Comparison of ENCODE assay signal across 33 cellular contexts in genomic region chr11:22082178-22082577, GRCh38.
"Had no signal": no experiment of that assay in that cellular context is flagged by ENCODE, and none has a peak within 500 bp of the region (broad histone marks: within the 10 kb centered on the region; RNA-seq: fewer than 3 reads in every experiment).

No MANE protein-coding gene starts in this region.

- H3K9me3 Mint-ChIP-seq: activated CD4-positive, alpha-beta T cell treated with anti-CD3 and anti-CD28 coated beads, Interleukin-2, amount 10 ng/mL, durations not matched to agents 24 days and 14 days; activated CD8-positive, alpha-beta T cell treated with anti-CD3 and anti-CD28 coated beads for 36 hours; activated naive CD4-positive, alpha-beta T cell treated with anti-CD3 and anti-CD28 coated beads, Interleukin-2, amount 10 ng/mL, durations not matched to agents 7 days and 5 days; T-helper 1 cell treated with Interleukin-12 subunit alpha and Interleukin-12 subunit beta and Interleukin-4 antibody, amounts not matched to agents 30 μg/mL and 1 μg/mL, for 36 hours had no signal

- H3K27me3 Mint-ChIP-seq: activated B cell treated with CpG ODN at 0.5 μM for 24 hours; activated CD4-positive, alpha-beta memory T cell treated with anti-CD3 and anti-CD28 coated beads for 36 hours; activated CD4-positive, alpha-beta T cell treated with anti-CD3 and anti-CD28 coated beads, Interleukin-2, amount 10 ng/mL, durations not matched to agents 24 days and 14 days; activated CD8-positive, alpha-beta T cell treated with anti-CD3 and anti-CD28 coated beads for 36 hours; activated naive CD4-positive, alpha-beta T cell treated with anti-CD3 and anti-CD28 coated beads, Interleukin-2, amount 10 ng/mL, durations not matched to agents 7 days and 5 days; activated naive CD4-positive, alpha-beta T cell treated with anti-CD3 and anti-CD28 coated beads, Interleukin-2, amount 50 U/mL, for 24 hours; activated naive CD8-positive, alpha-beta T cell; activated naive CD8-positive, alpha-beta T cell treated with anti-CD3 and anti-CD28 coated beads, Interleukin-2, amount 10 ng/mL, durations not matched to agents 7 days and 5 days; activated naive CD8-positive, alpha-beta T cell treated with anti-CD3 and anti-CD28 coated beads, Interleukin-2, amount 50 U/mL, for 24 hours had no signal

- H3K4me1 Mint-ChIP-seq: activated B cell treated with CpG ODN at 0.5 μM for 24 hours; activated CD4-positive, alpha-beta T cell treated with anti-CD3 and anti-CD28 coated beads, Interleukin-2, amount 10 ng/mL, durations not matched to agents 24 days and 14 days; activated naive CD4-positive, alpha-beta T cell treated with anti-CD3 and anti-CD28 coated beads, Interleukin-2, amount 10 ng/mL, durations not matched to agents 7 days and 5 days; activated naive CD4-positive, alpha-beta T cell treated with anti-CD3 and anti-CD28 coated beads, Interleukin-2, amount 50 U/mL, for 24 hours; activated naive CD8-positive, alpha-beta T cell treated with anti-CD3 and anti-CD28 coated beads, Interleukin-2, amount 10 ng/mL, durations not matched to agents 7 days and 5 days; activated naive CD8-positive, alpha-beta T cell treated with anti-CD3 and anti-CD28 coated beads, Interleukin-2, amount 50 U/mL, for 24 hours had no signal

- ATAC-seq: activated CD8-positive, alpha-beta T cell treated with anti-CD3 and anti-CD28 coated beads for 36 hours; activated naive CD8-positive, alpha-beta T cell treated with anti-CD3 and anti-CD28 coated beads, Interleukin-2, amount 50 U/mL, for 24 hours; activated T-cell treated with anti-CD3 and anti-CD28 coated beads, Interleukin-2, amount 50 U/mL, for 4 hours had no signal

- DNase-seq: activated B cell treated with CpG ODN at 0.5 μM for 24 hours; activated CD4-positive, alpha-beta memory T cell treated with anti-CD3 and anti-CD28 coated beads for 36 hours; activated CD4-positive, alpha-beta T cell treated with anti-CD3 and anti-CD28 coated beads for 4 hours; activated CD4-positive, alpha-beta T cell treated with anti-CD3 and anti-CD28 coated beads, Interleukin-2, amount 10 ng/mL, durations not matched to agents 24 days and 14 days; activated CD4-positive, alpha-beta T cell treated with anti-CD3 and anti-CD28 coated beads, Interleukin-2, amount 50 U/mL, for 1 hour; activated CD4-positive, alpha-beta T cell treated with anti-CD3 and anti-CD28 coated beads, Interleukin-2, amount 50 U/mL, for 4 hours; activated CD4-positive, CD25-positive, alpha-beta regulatory T cell treated with anti-CD3 and anti-CD28 coated beads, Interleukin-2, amount 50 U/mL, for 72 hours; activated CD8-positive, alpha-beta memory T cell treated with anti-CD3 and anti-CD28 coated beads, Interleukin-2, amount 50 U/mL, for 4 hours; activated CD8-positive, alpha-beta T cell treated with anti-CD3 and anti-CD28 coated beads for 36 hours; activated effector memory CD4-positive, alpha-beta T cell treated with Interleukin-2 at 50 U/mL for 16 hours; activated gamma-delta T cell; activated naive CD4-positive, alpha-beta T cell treated with anti-CD3 and anti-CD28 coated beads, Interleukin-2, amount 10 ng/mL, durations not matched to agents 7 days and 5 days; activated naive CD4-positive, alpha-beta T cell treated with Interleukin-2 at 50 U/mL for 16 hours; activated naive CD8-positive, alpha-beta T cell treated with anti-CD3 and anti-CD28 coated beads, Interleukin-2, amount 10 ng/mL, durations not matched to agents 7 days and 5 days; activated naive CD8-positive, alpha-beta T cell treated with anti-CD3 and anti-CD28 coated beads, Interleukin-2, amount 50 U/mL, for 24 hours; activated T-cell treated with anti-CD3 and anti-CD28 coated beads for 4 hours; activated T-cell treated with anti-CD3 and anti-CD28 coated beads, Interleukin-2, amount 50 U/mL, for 1 hour; activated T-cell treated with anti-CD3 and anti-CD28 coated beads, Interleukin-2, amount 50 U/mL, for 4 hours; amygdala; anterior cingulate cortex; brain microvascular endothelial cell; central memory CD4-positive, alpha-beta T cell; T-helper 1 cell; T-helper 2 cell; T-helper 9 cell had no signal

- H3K36me3 ChIP-seq: ascending aorta, brain microvascular endothelial cell, breast epithelium had no signal

- H3K4me1 ChIP-seq: ascending aorta, breast epithelium had no signal

- H3K27ac ChIP-seq: ascending aorta, brain microvascular endothelial cell, breast epithelium, VCaP had no signal

- H3K4me3 ChIP-seq: ascending aorta, breast epithelium had no signal

- H3K27ac Mint-ChIP-seq: activated B cell treated with CpG ODN at 0.5 μM for 24 hours; activated CD4-positive, alpha-beta memory T cell treated with anti-CD3 and anti-CD28 coated beads for 36 hours; activated CD4-positive, alpha-beta T cell treated with anti-CD3 and anti-CD28 coated beads, Interleukin-2, amount 10 ng/mL, durations not matched to agents 24 days and 14 days; activated CD8-positive, alpha-beta T cell treated with anti-CD3 and anti-CD28 coated beads for 36 hours; activated naive CD4-positive, alpha-beta T cell treated with anti-CD3 and anti-CD28 coated beads, Interleukin-2, amount 10 ng/mL, durations not matched to agents 7 days and 5 days; activated naive CD4-positive, alpha-beta T cell treated with anti-CD3 and anti-CD28 coated beads, Interleukin-2, amount 50 U/mL, for 24 hours; activated naive CD8-positive, alpha-beta T cell; activated naive CD8-positive, alpha-beta T cell treated with anti-CD3 and anti-CD28 coated beads, Interleukin-2, amount 10 ng/mL, durations not matched to agents 7 days and 5 days; activated naive CD8-positive, alpha-beta T cell treated with anti-CD3 and anti-CD28 coated beads, Interleukin-2, amount 50 U/mL, for 24 hours; activated T-helper 2 cell treated with anti-CD3 and anti-CD28 coated beads, Interferon-gamma antibody, Interleukin-2, Interleukin-4, amounts not matched to agents 10 μg/mL and 5 μg/mL and 100 μg/mL, durations not matched to agents 14 hours and 24 hours and 36 hours; T-helper 1 cell treated with Interleukin-12 subunit alpha and Interleukin-12 subunit beta and Interleukin-4 antibody, amounts not matched to agents 30 μg/mL and 1 μg/mL, for 36 hours; T-helper 2 cell treated with Interferon-gamma antibody and Interleukin-4, amounts not matched to agents 5 μg/mL and 100 μg/mL, for 36 hours had no signal

- H3K27me3 ChIP-seq: ascending aorta, brain microvascular endothelial cell, breast epithelium had no signal

- H3K4me3 Mint-ChIP-seq: activated B cell treated with CpG ODN at 0.5 μM for 24 hours; activated CD4-positive, alpha-beta memory T cell treated with anti-CD3 and anti-CD28 coated beads for 36 hours; activated CD4-positive, alpha-beta T cell treated with anti-CD3 and anti-CD28 coated beads, Interleukin-2, amount 10 ng/mL, durations not matched to agents 24 days and 14 days; activated CD8-positive, alpha-beta T cell treated with anti-CD3 and anti-CD28 coated beads for 36 hours; activated naive CD4-positive, alpha-beta T cell treated with anti-CD3 and anti-CD28 coated beads, Interleukin-2, amount 10 ng/mL, durations not matched to agents 7 days and 5 days; activated naive CD4-positive, alpha-beta T cell treated with anti-CD3 and anti-CD28 coated beads, Interleukin-2, amount 50 U/mL, for 24 hours; activated naive CD8-positive, alpha-beta T cell; activated naive CD8-positive, alpha-beta T cell treated with anti-CD3 and anti-CD28 coated beads, Interleukin-2, amount 10 ng/mL, durations not matched to agents 7 days and 5 days; activated naive CD8-positive, alpha-beta T cell treated with anti-CD3 and anti-CD28 coated beads, Interleukin-2, amount 50 U/mL, for 24 hours; activated T-cell treated with anti-CD3 and anti-CD28 coated beads, Interleukin-2, amount 50 U/mL, for 4 hours; T-helper 1 cell treated with Interleukin-12 subunit alpha and Interleukin-12 subunit beta and Interleukin-4 antibody, amounts not matched to agents 30 μg/mL and 1 μg/mL, for 36 hours; T-helper 2 cell treated with Interferon-gamma antibody and Interleukin-4, amounts not matched to agents 5 μg/mL and 100 μg/mL, for 36 hours had no signal

- H3K9me3 ChIP-seq: ascending aorta, breast epithelium had no signal

- H3K36me3 Mint-ChIP-seq: activated CD4-positive, alpha-beta memory T cell treated with anti-CD3 and anti-CD28 coated beads for 36 hours; activated naive CD4-positive, alpha-beta T cell treated with anti-CD3 and anti-CD28 coated beads, Interleukin-2, amount 10 ng/mL, durations not matched to agents 7 days and 5 days; activated naive CD4-positive, alpha-beta T cell treated with anti-CD3 and anti-CD28 coated beads, Interleukin-2, amount 50 U/mL, for 24 hours; activated naive CD8-positive, alpha-beta T cell; activated naive CD8-positive, alpha-beta T cell treated with anti-CD3 and anti-CD28 coated beads, Interleukin-2, amount 10 ng/mL, durations not matched to agents 7 days and 5 days had no signal
